Comparison of ENCODE assay signal across 24 cellular contexts in the genomic region with DNA sequence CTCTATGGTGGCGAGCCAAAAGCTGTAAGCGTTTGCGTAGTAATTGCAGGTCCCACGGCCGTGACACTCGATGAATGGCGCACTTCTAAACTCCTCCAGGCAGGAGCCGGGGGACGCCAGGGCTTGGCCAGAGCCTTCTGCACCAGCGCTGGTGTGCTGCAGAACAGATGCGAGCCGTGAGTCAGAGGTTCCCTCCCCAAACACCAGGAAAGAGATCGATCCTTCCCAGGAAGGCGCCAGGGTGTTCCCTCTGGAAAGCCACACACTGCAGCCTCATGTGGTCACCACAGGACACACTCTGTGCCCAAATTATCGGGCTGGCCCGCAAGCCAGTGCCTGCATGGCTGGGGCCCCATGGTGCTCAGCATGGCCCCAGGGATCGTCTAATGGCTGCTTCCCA.
"Had no signal": no experiment of that assay in that cellular context is flagged by ENCODE, and none has a peak within 500 bp of the region (broad histone marks: within the 10 kb centered on the region; RNA-seq: fewer than 3 reads in every experiment).

No MANE protein-coding gene starts in this region.

- ATAC-seq: left lobe of liver; natural killer cell treated with Interleukin-12 subunit alpha and Interleukin-12 subunit beta and Interleukin-15 and Interleukin-18, amount 100 ng/mL, for 72 hours; right cardiac atrium; stimulated activated memory B cell treated with anti-CD40 and anti-IgM and Interleukin-4, amounts not matched to agents 10 μg/mL and 1 μg/mL and 100 μg/mL, for 72 hours; stimulated activated naive CD8-positive, alpha-beta T cell treated with anti-CD3 and anti-CD28 coated beads, Interleukin-15, Interleukin-2, amounts not matched to agents 100 U/mL and 50 U/mL, for 24 hours had no signal

- H3K9me3 ChIP-seq: esophagus squamous epithelium, prostate gland, sigmoid colon, spleen, thoracic aorta, tibial nerve, vagina had no signal

- DNase-seq: cerebellar nuclear complex; dorsolateral prefrontal cortex; effector CD8-positive, alpha-beta T cell; erythroblast; esophagus squamous epithelium; foreskin melanocyte; hypothalamus; immature natural killer cell; naive B cell; right cardiac atrium; sigmoid colon; spleen; stimulated activated CD4-positive, alpha-beta T cell treated with anti-CD3 and anti-CD28 coated beads, Interleukin-4, amount 100 ng/mL, for 4 hours; stimulated activated naive CD8-positive, alpha-beta T cell treated with anti-CD3 and anti-CD28 coated beads, Interleukin-15, Interleukin-2, amounts not matched to agents 100 U/mL and 50 U/mL, for 24 hours had no signal

- H3K4me3 Mint-ChIP-seq: immature natural killer cell; memory B cell; naive B cell; natural killer cell treated with Interleukin-12 subunit alpha and Interleukin-12 subunit beta and Interleukin-15 and Interleukin-18, amount 100 ng/mL, for 72 hours; neural progenitor cell; stimulated activated memory B cell treated with anti-CD40 and anti-IgM and Interleukin-4, amounts not matched to agents 10 μg/mL and 1 μg/mL and 100 μg/mL, for 72 hours had no signal

- H3K27ac Mint-ChIP-seq: immature natural killer cell; memory B cell; naive B cell; natural killer cell treated with Interleukin-12 subunit alpha and Interleukin-12 subunit beta and Interleukin-15 and Interleukin-18, amount 100 ng/mL, for 72 hours; neural progenitor cell; stimulated activated memory B cell treated with anti-CD40 and anti-IgM and Interleukin-4, amounts not matched to agents 10 μg/mL and 1 μg/mL and 100 μg/mL, for 72 hours had no signal

- H3K36me3 Mint-ChIP-seq: immature natural killer cell; memory B cell; naive B cell; natural killer cell treated with Interleukin-12 subunit alpha and Interleukin-12 subunit beta and Interleukin-15 and Interleukin-18, amount 100 ng/mL, for 72 hours; stimulated activated memory B cell treated with anti-CD40 and anti-IgM and Interleukin-4, amounts not matched to agents 10 μg/mL and 1 μg/mL and 100 μg/mL, for 72 hours had no signal

- H3K4me1 Mint-ChIP-seq: immature natural killer cell; memory B cell; naive B cell; neural progenitor cell; stimulated activated memory B cell treated with anti-CD40 and anti-IgM and Interleukin-4, amounts not matched to agents 10 μg/mL and 1 μg/mL and 100 μg/mL, for 72 hours had no signal

- H3K9ac ChIP-seq: neural progenitor cell had no signal

- H3K9me3 Mint-ChIP-seq: memory B cell; natural killer cell treated with Interleukin-12 subunit alpha and Interleukin-12 subunit beta and Interleukin-15 and Interleukin-18, amount 100 ng/mL, for 72 hours; neural progenitor cell; stimulated activated memory B cell treated with anti-CD40 and anti-IgM and Interleukin-4, amounts not matched to agents 10 μg/mL and 1 μg/mL and 100 μg/mL, for 72 hours had no signal

- H3K27me3 ChIP-seq: dorsolateral prefrontal cortex, esophagus squamous epithelium, neural progenitor cell, sigmoid colon, spleen, tibial nerve, vagina had no signal

- H3K4me3 ChIP-seq: dorsolateral prefrontal cortex, esophagus squamous epithelium, lung, neural progenitor cell, prostate gland, sigmoid colon, spleen, thoracic aorta, tibial nerve, vagina had no signal

- H3K36me3 ChIP-seq: neural progenitor cell, prostate gland had no signal

- H3K27me3 Mint-ChIP-seq: memory B cell, naive B cell had no signal

- H3K27ac ChIP-seq: dorsolateral prefrontal cortex, esophagus squamous epithelium, neural progenitor cell, prostate gland, spleen, thoracic aorta, tibial nerve, vagina had no signal

- H3K4me1 ChIP-seq: esophagus squamous epithelium, neural progenitor cell, prostate gland, vagina had no signal
